ENCODE assay signal across 10 cellular contexts in genomic region chr1:168574234-168574633, GRCh38. TPM values are rescaled to one million over a fixed set of nuclear protein-coding genes. Genes with fewer than 3 reads are reported as not detected.
DNase-seq lines count a peak whose midpoint lies in the region; ATAC-seq, FAIRE-seq and TF ChIP-seq lines count a peak whose summit lies in the region.
"Not testable (repeated sequence)": the region's sequence is repeated elsewhere in the genome, so short reads cannot be mapped to it uniquely, and the experiment has no call there.
"Had no signal": no experiment of that assay in that cellular context is flagged by ENCODE, and none has a peak within 500 bp of the region (broad histone marks: within the 10 kb centered on the region; RNA-seq: fewer than 3 reads in every experiment).

No MANE protein-coding gene starts in this region.

- peak; percentile 37; the same call in 1 of the 2 replicates for TF ChIP-seq RAD21 in GM12878 (IDR thresholded peaks at IDR 0.05; ENCODE audit: insufficient read depth, low read depth, low read length)

- peak; percentile 52 for FAIRE-seq in GM12878 (lab: Jason Lieb, UNC)

- H3K9me3 ChIP-seq in CD4-positive, alpha-beta T cell (ENCODE audit: control insufficient read depth, low read length); SJCRH30 (replicated peaks); GM12878 (replicated peaks; ENCODE audit: control insufficient read depth, insufficient read depth, low read length); thoracic aorta: not testable (repeated sequence)

- CTCF ChIA-PET in CD4-positive, alpha-beta T cell (lab: Charles Lee): not testable (repeated sequence)
- CTCF ChIA-PET in GM12878 (lab: Yijun Ruan, JAX): interaction anchor here (1.2 kb wide), 1 partner anchor 121 kb away, joined by 4 read pairs; no protein-coding TSS in a partner anchor

- POLR2A ChIA-PET in CD4-positive, alpha-beta T cell (lab: Charles Lee); GM12878 (lab: Charles Lee): not testable (repeated sequence)

- SMC1A ChIA-PET in GM12878 (lab: Charles Lee; ENCODE audit: uncharacterized antibody, unreplicated experiment): interaction anchor here (1.3 to 5.1 kb wide), 2 partner anchors 133 to 231 kb away, joined by 4 to 49 read pairs; no protein-coding TSS in a partner anchor

- peak in 2 of 10 experiments; percentile 1 to 12 for DNase-seq in CD4-positive, alpha-beta T cell
- DNase-seq in GM23338 (ENCODE audit: low spot score): peak; percentile 49
- DNase-seq in NCI-H1694 (lab: John Stamatoyannopoulos, UW): peak; percentile 46
- peak; percentile 14 to 56 for DNase-seq in SJCRH30
- DNase-seq in GM12878 (ENCODE audit: low read depth, low spot score); thoracic aorta (ENCODE audit: low spot score): not testable (repeated sequence)
- DNase-seq in fibroblast of pulmonary artery (ENCODE audit: low read depth): peak; percentile 61
- peak; percentile 55 for DNase-seq in medulla oblongata (ENCODE audit: extremely low spot score)

- not testable (repeated sequence) for H3K27ac ChIP-seq in CD4-positive, alpha-beta T cell (ENCODE audit: low read depth, low read length); GM23338 (ENCODE audit: low read depth); SJCRH30; GM12878 (ENCODE audit: control insufficient read depth, insufficient read depth); thoracic aorta

- not testable (repeated sequence) for H2AFZ ChIP-seq in GM23338; GM12878 (ENCODE audit: control insufficient read depth, low read depth, low read length)

- H3K4me3 Mint-ChIP-seq in CD4-positive, alpha-beta T cell; GM23338: not testable (repeated sequence)

- H3K4me1 Mint-ChIP-seq in CD4-positive, alpha-beta T cell (ENCODE audit: low read depth): peaks cover 11% of the 10 kb centered on the region
- peaks cover 25% of the 10 kb centered on the region for H3K4me1 Mint-ChIP-seq in GM23338

- BruUV-seq in GM12878 (replicated peaks; lab: Mats Ljungman, UMichigan): not testable (repeated sequence)

- not testable (repeated sequence) for H3K36me3 ChIP-seq in GM23338 (ENCODE audit: insufficient read depth); SJCRH30; GM12878 (ENCODE audit: control insufficient read depth in 2 of 2, insufficient read depth in 2 of 2, low read length in 1 of 2); thoracic aorta

- not testable (repeated sequence) for H3K79me2 ChIP-seq in GM23338 (replicated peaks; ENCODE audit: insufficient read depth); GM12878 (ENCODE audit: control insufficient read depth, insufficient read depth, low read length)

- peaks cover 23% of the 10 kb centered on the region for H3K4me1 ChIP-seq in GM23338 (ENCODE audit: insufficient read depth)
- not testable (repeated sequence) for H3K4me1 ChIP-seq in SJCRH30; GM12878 (ENCODE audit: control insufficient read depth, insufficient read depth, low read length); thoracic aorta (ENCODE audit: control insufficient read depth in 1 of 2, low read depth in 2 of 2)

- H3K27me3 ChIP-seq in CD4-positive, alpha-beta T cell (ENCODE audit: control insufficient read depth, insufficient read depth, low read length); GM23338 (ENCODE audit: insufficient read depth); SJCRH30; GM12878 (replicated peaks in 1 of 2; ENCODE audit: control insufficient read depth in 2 of 2, insufficient read depth in 2 of 2, low read length in 1 of 2); thoracic aorta (replicated peaks; ENCODE audit: insufficient read depth): not testable (repeated sequence)

- in situ Hi-C loops in GM12878 (cut with MboI): not testable (repeated sequence)

- TF ChIP-seq EP300 in GM12878 (IDR thresholded peaks at IDR 0.05; ENCODE audit: borderline replicate concordance in 1 of 2, control insufficient read depth in 1 of 2, low read depth in 2 of 2, low read length in 2 of 2): not testable (repeated sequence)

- ATAC-seq in CD4-positive, alpha-beta T cell (ENCODE audit: poor library complexity): peak; percentile 56
- ATAC-seq in GM23338 (peak; percentile 79), GM12878 (peak; percentile 50), thoracic aorta (ENCODE audit: insufficient number of reproducible peaks, low FRiP score, low read depth) (peak; percentile 50)

- not testable (repeated sequence) for H3K9me3 Mint-ChIP-seq in CD4-positive, alpha-beta T cell; GM23338

- peak; percentile 20 for TF ChIP-seq CTCF in CD4-positive, alpha-beta T cell (IDR thresholded peaks at IDR 0.05)
- TF ChIP-seq CTCF in GM23338 (conservative IDR thresholded peaks at IDR 0.05; ENCODE audit: low read depth in 2 of 2) (peak; percentile 63 to 70), GM12878 (IDR thresholded peaks at IDR 0.05 in 2 of 3, conservative IDR thresholded peaks at IDR 0.05 in 1 of 3; ENCODE audit: control insufficient read depth in 2 of 3, extremely low read depth in 1 of 3, insufficient read depth in 1 of 3, low read depth in 3 of 3, low read length in 3 of 3) (peak; percentile 12 to 25 (median 23); a peak in 2 of 6 replicates), thoracic aorta (IDR thresholded peaks at IDR 0.05) (peak; percentile 37)
- TF ChIP-seq CTCF in fibroblast of pulmonary artery (IDR thresholded peaks at IDR 0.05; ENCODE audit: low read length, missing control alignments): not testable (repeated sequence)

- intact Hi-C loops in CD4-positive, alpha-beta T cell (cut with DNase I, micrococcal nuclease): loop anchor here in 1 of 2 experiments (1.0 kb wide), 2 partner anchors 135 to 232 kb away; no protein-coding TSS in a partner anchor
- intact Hi-C loops in GM12878 (cut with micrococcal nuclease; ENCODE audit: unreplicated experiment): loop anchor here (2.0 kb wide), 1 partner anchor 231 kb away; no protein-coding TSS in a partner anchor

- H3K4me3 ChIP-seq in GM23338; SJCRH30; GM12878; fibroblast of pulmonary artery (replicated peaks; ENCODE audit: low read depth, low read length); thoracic aorta: not testable (repeated sequence)

- RAD21 ChIA-PET in GM12878 (lab: Charles Lee; ENCODE audit: unreplicated experiment): interaction anchor here (1.2 kb wide), 1 partner anchor 135 kb away, joined by 4 read pairs; no protein-coding TSS in a partner anchor

- H3K9me2 ChIP-seq in GM23338 (ENCODE audit: insufficient read depth): not testable (repeated sequence)

- not testable (repeated sequence) for H3K36me3 Mint-ChIP-seq in CD4-positive, alpha-beta T cell (ENCODE audit: low read depth); GM23338 (ENCODE audit: low read depth)

- H4K20me1 ChIP-seq in GM23338 (replicated peaks; ENCODE audit: insufficient read depth); GM12878 (ENCODE audit: control insufficient read depth, insufficient read depth): not testable (repeated sequence)

- not testable (repeated sequence) for TF ChIP-seq POLR2A in GM12878 (IDR thresholded peaks at IDR 0.05; ENCODE audit: low read depth, low read length)

- WGBS in GM12878 (ENCODE audit: insufficient coverage, insufficient replicate concordance, low lambda C conversion rate, missing lambda C conversion rate): 0% methylated on average over 4 of the region's 4 CpGs

- H3K27me3 Mint-ChIP-seq in CD4-positive, alpha-beta T cell; GM23338 (ENCODE audit: insufficient read depth, low read depth, poor library complexity): not testable (repeated sequence)

- not testable (repeated sequence) for H3K9ac ChIP-seq in GM12878 (ENCODE audit: control insufficient read depth, insufficient read depth, low read length)

- H3K27ac Mint-ChIP-seq in CD4-positive, alpha-beta T cell; GM23338: not testable (repeated sequence)

- not testable (repeated sequence) for H3K4me2 ChIP-seq in GM23338; GM12878 (ENCODE audit: control insufficient read depth, insufficient read depth)

- H3F3A ChIP-seq in GM23338 (replicated peaks; ENCODE audit: low read depth): not testable (repeated sequence)

RNA-seq across cellular contexts. Expression of gene XCL1, which starts 2.2 kb away (rescaled TPM):
- total RNA-seq in CD4-positive, alpha-beta T cell: under 1 TPM; 0.22 to 0.38 TPM
- total RNA-seq in GM23338 (2014; rRNA removed; shearing (Covaris generic)): not detected in 2 replicates
- 0.24 and 0.89 TPM in 2 replicates for polyA plus RNA-seq in GM23338 (2016; fragmentation: Nextera tagmentation; extraction: Ambion mirVana)
- total RNA-seq in SJCRH30 (2014; rRNA removed; shearing (Covaris generic)): 0.06 and 0.33 TPM in 2 replicates
- 7.6 and 11.2 TPM in 2 replicates for total RNA-seq in GM12878 (2013; cell fraction: nucleolus; rRNA removed)
- total RNA-seq in GM12878 (2014; rRNA removed): 9.5 and 10.1 TPM in 2 replicates
- total RNA-seq in GM12878 (2014; rRNA removed; fragmentation: Illumina TruSeq; extraction: Trizol): 11.8 and 12.4 TPM in 2 replicates
- total RNA-seq in GM12878 (2021): 8.8 and 10.4 TPM in 2 replicates
- polyA plus RNA-seq in GM12878 (2011; ENCODE audit: low read depth): 1.3 TPM
- 1,155 and 1,222 TPM in 2 replicates for polyA plus RNA-seq in GM12878 (2011; rRNA removed)
- 732 and 1,038 TPM in 2 replicates for polyA plus RNA-seq in GM12878 (2011; cell fraction: cytosol; rRNA removed)
- polyA plus RNA-seq in GM12878 (2011; cell fraction: nucleus; rRNA removed): 231 and 418 TPM in 2 replicates
- 0.23 and 1.2 TPM in 2 replicates for polyA plus RNA-seq in GM12878 (2012)
- 11.1 and 13.0 TPM in 2 replicates for polyA plus RNA-seq in GM12878 (2014; fragmentation: Illumina TruSeq; extraction: Trizol)
- polyA plus RNA-seq in GM12878 (2014; fragmentation: Nextera tagmentation; extraction: Ambion mirVana): 10 to 100 TPM; 13.7 to 17.5 TPM
- 12.1 and 12.9 TPM in 2 replicates for polyA plus RNA-seq in GM12878 (2014; rRNA removed)
- 1 to 10 TPM in 1 of 2 experiments, under 1 TPM in 1; 0.68 to 1.4 TPM for polyA plus RNA-seq in GM12878 (2016; fragmentation: Nextera tagmentation; extraction: Ambion mirVana)
- 403 and 417 TPM in 2 replicates for polyA minus RNA-seq in GM12878 (2011; rRNA and poly(A)+ RNA removed)
- polyA minus RNA-seq in GM12878 (2011; cell fraction: cytosol; rRNA and poly(A)+ RNA removed): 188 and 226 TPM in 2 replicates
- polyA minus RNA-seq in GM12878 (2011; cell fraction: nucleus; rRNA and poly(A)+ RNA removed): 86.6 and 106 TPM in 2 replicates
- under 1 TPM in 1 of 2 donors, not detected in 1; 0.54 TPM for total RNA-seq in thoracic aorta
- total RNA-seq: esophagus mucosa, H4 had no signal

RNA-seq across cellular contexts. Expression of gene XCL2, which starts 30.4 kb away (rescaled TPM):
- not detected for total RNA-seq in CD4-positive, alpha-beta T cell
- not detected in 2 replicates for total RNA-seq in GM23338 (2014; rRNA removed; shearing (Covaris generic))
- not detected in 2 replicates for polyA plus RNA-seq in GM23338 (2016; fragmentation: Nextera tagmentation; extraction: Ambion mirVana)
- total RNA-seq in SJCRH30 (2014; rRNA removed; shearing (Covaris generic)): not detected in 2 replicates
- 3.9 and 4.0 TPM in 2 replicates for total RNA-seq in GM12878 (2013; cell fraction: nucleolus; rRNA removed)
- 5.3 and 6.7 TPM in 2 replicates for total RNA-seq in GM12878 (2014; rRNA removed)
- 4.5 and 5.3 TPM in 2 replicates for total RNA-seq in GM12878 (2014; rRNA removed; fragmentation: Illumina TruSeq; extraction: Trizol)
- total RNA-seq in GM12878 (2021): 2.1 and 2.4 TPM in 2 replicates
- polyA plus RNA-seq in GM12878 (2011; ENCODE audit: low read depth): 1.6 TPM
- 204 and 299 TPM in 2 replicates for polyA plus RNA-seq in GM12878 (2011; rRNA removed)
- 523 and 1,399 TPM in 2 replicates for polyA plus RNA-seq in GM12878 (2011; cell fraction: cytosol; rRNA removed)
- polyA plus RNA-seq in GM12878 (2011; cell fraction: nucleus; rRNA removed): 82.3 and 200 TPM in 2 replicates
- polyA plus RNA-seq in GM12878 (2012): 0.35 and 0.56 TPM in 2 replicates
- 5.2 and 6.3 TPM in 2 replicates for polyA plus RNA-seq in GM12878 (2014; fragmentation: Illumina TruSeq; extraction: Trizol)
- 1 to 10 TPM; 3.5 to 5.0 TPM for polyA plus RNA-seq in GM12878 (2014; fragmentation: Nextera tagmentation; extraction: Ambion mirVana)
- polyA plus RNA-seq in GM12878 (2014; rRNA removed): 4.5 and 4.9 TPM in 2 replicates
- polyA plus RNA-seq in GM12878 (2016; fragmentation: Nextera tagmentation; extraction: Ambion mirVana): 1 to 10 TPM in 1 of 2 experiments, under 1 TPM in 1; 0.50 to 1.2 TPM
- 102 and 163 TPM in 2 replicates for polyA minus RNA-seq in GM12878 (2011; rRNA and poly(A)+ RNA removed)
- polyA minus RNA-seq in GM12878 (2011; cell fraction: cytosol; rRNA and poly(A)+ RNA removed): 21.6 and 27.4 TPM in 2 replicates
- polyA minus RNA-seq in GM12878 (2011; cell fraction: nucleus; rRNA and poly(A)+ RNA removed): 16.4 and 20.8 TPM in 2 replicates
- total RNA-seq in thoracic aorta: not detected
- total RNA-seq: esophagus mucosa, H4 had no signal
